1 cellular context compared by ENCODE assay signal in genomic region chr1:230074270-230074669, GRCh38.
TF ChIP-seq lines count a peak whose summit lies in the region.

No MANE protein-coding gene starts in this region.

TF ChIP-seq in HCT116, 20 proteins besides CTCF, POLR2A, EP300 and RAD21 (continued from another document):
- no peak for TF ChIP-seq REST (IDR thresholded peaks at IDR 0.05; ENCODE audit: low read depth)
TF ChIP-seq in HCT116: peak in this region for 0.
